In the genomic region with DNA sequence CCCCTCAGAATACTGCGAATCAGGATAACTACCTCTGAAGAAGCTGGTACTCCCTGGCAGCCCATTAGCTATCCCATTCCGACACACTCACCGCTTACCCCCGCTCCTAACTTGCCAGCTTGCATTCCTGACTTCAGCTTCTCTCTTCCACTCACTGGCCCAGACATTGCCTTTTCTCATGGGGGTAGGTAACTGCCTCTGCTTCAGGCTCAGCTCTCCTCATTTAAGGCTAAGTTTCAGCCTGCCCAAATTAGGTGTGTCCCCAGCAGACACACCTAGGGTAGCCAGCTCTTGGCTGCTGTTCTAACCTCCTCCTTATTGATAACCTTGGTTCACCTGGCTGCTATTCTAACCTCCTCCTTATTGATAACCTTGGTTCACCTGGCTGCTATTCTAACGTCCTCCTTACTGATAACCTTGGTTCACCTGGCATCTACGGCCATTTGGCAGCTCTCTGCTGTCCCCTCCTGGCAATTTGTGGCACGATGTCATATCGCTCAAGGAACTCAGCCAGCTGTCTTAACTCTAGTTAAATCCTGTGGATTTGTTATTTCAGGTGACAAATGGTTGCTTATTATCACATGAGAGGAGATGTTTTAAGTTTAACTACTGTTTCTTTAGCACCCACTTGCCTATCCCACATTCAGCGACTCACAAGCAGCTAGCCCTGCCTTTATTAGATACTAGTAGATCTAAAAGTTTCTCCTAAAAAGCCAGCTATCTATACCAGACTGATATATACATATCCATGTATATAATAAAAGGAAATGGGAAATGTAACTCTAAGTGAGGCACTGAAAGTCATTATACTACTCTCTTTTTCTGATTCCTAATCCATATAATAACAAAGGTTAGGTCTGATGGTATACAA, we compare ENCODE assay signal across 9 cellular contexts.
DNase-seq lines count a peak whose midpoint lies in the region; ATAC-seq and TF ChIP-seq lines count a peak whose summit lies in the region.
"Had no signal": no experiment of that assay in that cellular context is flagged by ENCODE, and none has a peak within 500 bp of the region (broad histone marks: within the 10 kb centered on the region; RNA-seq: fewer than 3 reads in every experiment).

No MANE protein-coding gene starts in this region.

- no peak for ATAC-seq in GM21423 (IDR thresholded peaks at IDR 0.05; ENCODE audit: unreplicated experiment)

- H2AK5ac ChIP-seq in mesendoderm (ENCODE audit: low read length) = no peak overlapping the region

- H3K36me3 ChIP-seq in KMS-11 (ENCODE audit: insufficient read depth) (no peaks in the 10 kb centered on the region), mesendoderm (ENCODE audit: control insufficient read depth, insufficient read depth, low read length) (no peaks in the 10 kb centered on the region)

- no peaks in the 10 kb centered on the region for H3K79me1 ChIP-seq in mesendoderm (ENCODE audit: low read length)

- H3K56ac ChIP-seq in mesendoderm (ENCODE audit: low read length) = no peak overlapping the region

- no peak overlapping the region for H2BK120ac ChIP-seq in mesendoderm (ENCODE audit: low read depth, low read length)

- H2AFZ ChIP-seq in KMS-11 (ENCODE audit: low read depth) = no peak overlapping the region

- H3K27me3 Mint-ChIP-seq in activated T-cell treated with anti-CD3 and anti-CD28 coated beads, Interleukin-2, amount 50 U/mL, for 24 hours = peaks cover 21% of the 10 kb centered on the region

- no peak overlapping the region for H3K4ac ChIP-seq in mesendoderm (ENCODE audit: low read depth, low read length)

- no peak overlapping the region for H3K23ac ChIP-seq in mesendoderm (ENCODE audit: low read length)

- H3K4me2 ChIP-seq in KMS-11 (no peak overlapping the region), mesendoderm (ENCODE audit: low read length) (no peak overlapping the region)

- H3K9ac ChIP-seq in KMS-11 (no peak overlapping the region), mesendoderm (ENCODE audit: low read length) (no peak overlapping the region)

- no peak overlapping the region for H3K18ac ChIP-seq in mesendoderm (ENCODE audit: low read length)

- H3K27me3 ChIP-seq in KMS-11 (ENCODE audit: insufficient read depth, low read depth) = no peaks in the 10 kb centered on the region
- peaks cover 2% of the 10 kb centered on the region for H3K27me3 ChIP-seq in mesendoderm (ENCODE audit: insufficient read depth, low read length, poor library complexity)

- peak; percentile 69 for TF ChIP-seq CTCF in KMS-11 (conservative IDR thresholded peaks at IDR 0.05; ENCODE audit: low read depth, low read length)

- H3K4me1 ChIP-seq in KMS-11 (ENCODE audit: low read depth, poor library complexity, severe bottlenecking) (no peaks in the 10 kb centered on the region), mesendoderm (ENCODE audit: control insufficient read depth, low read depth, low read length) (no peaks in the 10 kb centered on the region)

- no peak overlapping the region for H3K4me3 Mint-ChIP-seq in activated T-cell treated with anti-CD3 and anti-CD28 coated beads, Interleukin-2, amount 50 U/mL, for 24 hours
- H3K4me3 Mint-ChIP-seq: naive B cell had no signal

- H4K8ac ChIP-seq in mesendoderm (ENCODE audit: low read depth, low read length) = no peak overlapping the region

- no peak overlapping the region for H4K5ac ChIP-seq in mesendoderm (ENCODE audit: low read length)

- H3K79me2 ChIP-seq in KMS-11 (ENCODE audit: insufficient read depth, low read depth) = no peaks in the 10 kb centered on the region
- no peaks in the 10 kb centered on the region for H3K79me2 ChIP-seq in mesendoderm (ENCODE audit: control insufficient read depth, insufficient read depth, low read length)

- H3K36me3 Mint-ChIP-seq in activated T-cell treated with anti-CD3 and anti-CD28 coated beads, Interleukin-2, amount 50 U/mL, for 24 hours (ENCODE audit: low read depth) = no peaks in the 10 kb centered on the region
- H3K36me3 Mint-ChIP-seq: naive B cell had no signal

- H2BK5ac ChIP-seq in mesendoderm (ENCODE audit: low read length) = no peak overlapping the region

- no peak overlapping the region for H2BK15ac ChIP-seq in mesendoderm (replicated peaks; ENCODE audit: low read depth)

- no peaks in the 10 kb centered on the region for H4K20me1 ChIP-seq in KMS-11 (ENCODE audit: insufficient read depth)

- no peaks in the 10 kb centered on the region for H3K9me3 Mint-ChIP-seq in activated T-cell treated with anti-CD3 and anti-CD28 coated beads, Interleukin-2, amount 50 U/mL, for 24 hours
- H3K9me3 Mint-ChIP-seq: naive B cell had no signal

- no CpG with 5 or more reads among the region's 9 CpGs for WGBS in mesendoderm (ENCODE audit: extremely low coverage, insufficient coverage, low lambda C conversion rate)

- DNase-seq in DMS79 treated with DMSO at 0.1 percent for 48 hours (lab: John Stamatoyannopoulos, UW) (peak; percentile 19), DMS79 (lab: John Stamatoyannopoulos, UW) (no peak), mesendoderm (peak; percentile 73), EL (no peak), KG1 (lab: John Stamatoyannopoulos, UW) (no peak)
- peak; percentile 30 for DNase-seq in activated T-cell treated with anti-CD3 and anti-CD28 coated beads, Interleukin-2, amount 50 U/mL, for 24 hours
- DNase-seq: naive B cell had no signal

- no peaks in the 10 kb centered on the region for H3K4me1 Mint-ChIP-seq in activated T-cell treated with anti-CD3 and anti-CD28 coated beads, Interleukin-2, amount 50 U/mL, for 24 hours (ENCODE audit: low read depth)

- H3K4me3 ChIP-seq in KMS-11 (IDR thresholded peaks at IDR 0.05; ENCODE audit: insufficient read depth, low read depth, low read length) (no peak overlapping the region), mesendoderm (ENCODE audit: low read length) (no peak overlapping the region)

- H3K27ac Mint-ChIP-seq in activated T-cell treated with anti-CD3 and anti-CD28 coated beads, Interleukin-2, amount 50 U/mL, for 24 hours = no peak overlapping the region

- H3K27ac ChIP-seq in KMS-11 (no peak overlapping the region), mesendoderm (ENCODE audit: low read depth, low read length) (no peak overlapping the region)

Comparison
In these comparisons a context has a peak if more than half of its experiments do, and no peak if none do; other contexts are left out.
1. DNase-seq: peak in DMS79 treated with DMSO at 0.1 percent for 48 hours (single experiment), activated T-cell treated with anti-CD3 and anti-CD28 coated beads, Interleukin-2, amount 50 U/mL, for 24 hours (single experiment) and mesendoderm (single experiment); none in DMS79 (single experiment), EL (single experiment) and KG1 (single experiment).